8 cellular contexts compared by ENCODE assay signal in the genomic region with DNA sequence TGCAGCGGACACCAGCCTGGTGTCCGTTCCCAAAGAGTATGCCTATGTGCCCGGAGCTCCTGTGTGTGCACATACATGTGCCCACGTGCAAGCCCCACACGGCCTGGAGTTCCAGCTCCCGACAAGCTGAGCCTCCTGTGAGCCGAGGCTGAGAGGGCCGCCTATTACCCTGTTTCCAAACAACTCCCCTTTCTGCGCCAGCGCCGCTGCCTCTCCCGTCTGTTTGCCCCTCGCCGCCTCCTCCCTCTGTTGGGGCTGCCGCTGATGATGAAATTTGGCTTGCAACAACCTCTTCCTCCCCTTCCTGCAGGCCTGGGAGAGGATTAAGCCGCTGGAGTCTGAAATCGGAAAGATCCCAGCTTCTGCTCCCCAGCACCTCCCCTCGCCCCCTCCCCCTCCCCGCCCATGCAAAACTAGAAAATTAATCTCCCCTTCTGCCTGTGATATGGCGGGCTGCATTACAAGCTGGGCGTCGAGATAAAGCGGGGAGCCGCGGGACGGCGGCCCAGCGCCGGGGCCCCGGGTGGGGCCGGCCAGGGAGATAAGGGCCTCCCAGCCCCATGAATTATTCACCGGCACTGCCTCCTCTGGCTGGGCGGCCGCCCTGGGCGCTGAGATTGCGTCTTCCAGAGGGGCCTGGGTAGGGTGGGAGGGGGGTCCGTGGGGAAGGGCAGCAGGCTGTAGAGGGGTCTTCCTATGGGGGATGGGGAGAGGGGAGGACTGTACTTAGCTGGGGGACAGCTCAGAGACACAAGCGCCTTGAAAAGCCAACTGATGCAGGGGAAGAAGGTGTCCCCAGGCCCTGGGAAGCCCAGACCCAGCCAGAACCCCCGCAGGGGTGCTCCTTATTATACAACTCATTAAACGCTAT. TPM values are rescaled to one million over a fixed set of nuclear protein-coding genes. Genes with fewer than 3 reads are reported as not detected.
DNase-seq lines count a peak whose midpoint lies in the region; ATAC-seq and TF ChIP-seq lines count a peak whose summit lies in the region.

No MANE protein-coding gene starts in this region.

- H3K9me3 ChIP-seq in ascending aorta (no peaks in the 10 kb centered on the region), iPS-18a (ENCODE audit: control insufficient read depth, low read depth, low read length) (no peaks in the 10 kb centered on the region)

- H3K27ac ChIP-seq in ascending aorta (no peak overlapping the region), iPS-18a (ENCODE audit: low read length) (no peak overlapping the region)

- DNase-seq in Kasumi-1 (lab: John Stamatoyannopoulos, UW) = peak; percentile 91 to 93
- DNase-seq in ascending aorta (ENCODE audit: low spot score in 2 of 2) = peak in 1 of 2 donors; percentile 83
- no peak for DNase-seq in stimulated activated naive CD8-positive, alpha-beta T cell treated with anti-CD3 and anti-CD28 coated beads, Interleukin-15, Interleukin-2, amounts not matched to agents 100 U/mL and 50 U/mL, for 24 hours
- no peak for DNase-seq in pons (ENCODE audit: low spot score)
- DNase-seq in stimulated activated CD4-positive, alpha-beta T cell treated with anti-CD3 and anti-CD28 coated beads, Interleukin-1b, Interleukin-23, amount 100 ng/mL, for 48 hours = no peak

- TF ChIP-seq CTCF in ascending aorta (IDR thresholded peaks at IDR 0.05) = no peak

- peak overlapping the region; percentile 24 for H3K9ac ChIP-seq in iPS-18a (ENCODE audit: low read length)

- peak overlapping the region; percentile 33 to 41 for H3K4me3 ChIP-seq in ascending aorta
- H3K4me3 ChIP-seq in iPS-18a (ENCODE audit: low read length) = peak overlapping the region; percentile 53

- intact Hi-C loops in ascending aorta (cut with DNase I) = no loop called here

- H3K27me3 ChIP-seq in ascending aorta = no peaks in the 10 kb centered on the region
- peaks cover 57% of the 10 kb centered on the region for H3K27me3 ChIP-seq in iPS-18a (ENCODE audit: control insufficient read depth, insufficient read depth, low read length)

- no peaks in the 10 kb centered on the region for H3K36me3 ChIP-seq in ascending aorta
- no peaks in the 10 kb centered on the region for H3K36me3 ChIP-seq in iPS-18a (ENCODE audit: control insufficient read depth, low read depth, low read length)

- ATAC-seq in stimulated activated naive CD8-positive, alpha-beta T cell treated with anti-CD3 and anti-CD28 coated beads, Interleukin-15, Interleukin-2, amounts not matched to agents 100 U/mL and 50 U/mL, for 24 hours = peak; percentile 44
- no peak for ATAC-seq in GM19467 (IDR thresholded peaks at IDR 0.05; ENCODE audit: unreplicated experiment)
- ATAC-seq in HG02884 (IDR thresholded peaks at IDR 0.05; ENCODE audit: unreplicated experiment) = no peak

- peaks cover 0 to 3% of the 10 kb centered on the region in 2 donors for H3K4me1 ChIP-seq in ascending aorta
- H3K4me1 ChIP-seq in iPS-18a (ENCODE audit: control insufficient read depth, low read depth, low read length) = peaks cover 8% of the 10 kb centered on the region

RNA-seq across cellular contexts. Expression of a gene that starts 6.8 kb away (rescaled TPM):
- not detected for total RNA-seq in ascending aorta

RNA-seq across cellular contexts. Expression of a gene that starts 25.4 kb away (rescaled TPM):
- total RNA-seq in ascending aorta = 5.1 TPM

RNA-seq across cellular contexts. Expression of a gene that starts 34.5 kb away (rescaled TPM):
- total RNA-seq in ascending aorta = 277 TPM

RNA-seq across cellular contexts. Expression of a gene that starts 53.2 kb away (rescaled TPM):
- 12.2 TPM for total RNA-seq in ascending aorta

Comparison
In these comparisons a context has a peak if more than half of its experiments do, and no peak if none do; other contexts are left out.
1. DNase-seq: peak in Kasumi-1 (2 of 2); none in stimulated activated naive CD8-positive, alpha-beta T cell treated with anti-CD3 and anti-CD28 coated beads, Interleukin-15, Interleukin-2, amounts not matched to agents 100 U/mL and 50 U/mL, for 24 hours (single experiment), pons (single experiment) and stimulated activated CD4-positive, alpha-beta T cell treated with anti-CD3 and anti-CD28 coated beads, Interleukin-1b, Interleukin-23, amount 100 ng/mL, for 48 hours (single experiment).